In genomic region chr2:85231242-85231805, GRCh38 we compare ENCODE assay signal across 1 cellular context.
TF ChIP-seq lines count a peak whose summit lies in the region.

No MANE protein-coding gene starts in this region.

TF ChIP-seq in GM23338, 12 proteins besides CTCF, POLR2A, EP300 and RAD21 (continued from another document):
- no peak for TF ChIP-seq REST (IDR thresholded peaks at IDR 0.05; ENCODE audit: unreplicated experiment)
TF ChIP-seq in GM23338: peak in this region for 1.
